In the genomic region with DNA sequence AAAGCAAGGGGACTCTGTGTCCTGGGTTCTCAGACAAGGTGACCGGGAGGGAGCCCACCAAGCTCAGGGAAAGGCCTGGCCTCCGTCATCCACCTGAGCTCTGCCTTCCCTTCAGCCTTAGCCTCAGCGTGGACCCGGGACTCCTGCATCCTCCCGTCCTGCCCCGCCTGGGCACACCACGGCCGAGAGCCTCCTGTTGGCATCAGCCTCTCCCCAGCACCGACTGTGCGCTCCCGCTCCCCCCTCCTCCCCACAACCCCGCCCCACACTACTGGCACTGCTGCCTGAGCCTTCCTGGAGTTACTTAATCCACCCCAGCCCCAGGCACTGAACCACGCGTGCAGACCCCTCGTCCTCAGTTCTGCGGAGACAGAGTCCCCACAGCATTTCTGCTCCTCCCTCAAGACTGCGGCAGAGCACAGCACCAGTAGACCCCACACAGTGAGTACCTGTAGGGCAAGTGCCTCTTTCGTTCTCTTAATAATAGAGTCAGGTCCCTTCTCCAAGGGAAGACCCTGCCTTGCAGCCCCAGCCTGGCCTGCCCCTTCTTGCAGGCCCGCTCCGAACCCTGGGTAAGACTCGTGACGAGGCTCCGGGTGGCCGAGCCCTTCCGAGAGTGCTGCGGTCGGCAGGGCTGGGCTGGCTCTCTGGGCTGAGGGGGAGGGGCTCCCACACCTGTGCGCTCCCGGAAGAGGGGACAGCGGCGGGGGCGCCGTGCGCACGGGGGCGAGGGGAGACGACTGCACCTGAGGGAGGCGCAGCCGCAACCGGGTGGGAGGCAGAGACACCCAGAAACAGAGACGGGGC, we compare ENCODE assay signal across 8 cellular contexts. TPM values are rescaled to one million over a fixed set of nuclear protein-coding genes. Genes with fewer than 3 reads are reported as not detected.
DNase-seq lines count a peak whose midpoint lies in the region; ATAC-seq, FAIRE-seq and TF ChIP-seq lines count a peak whose summit lies in the region.

A gene with protein sequence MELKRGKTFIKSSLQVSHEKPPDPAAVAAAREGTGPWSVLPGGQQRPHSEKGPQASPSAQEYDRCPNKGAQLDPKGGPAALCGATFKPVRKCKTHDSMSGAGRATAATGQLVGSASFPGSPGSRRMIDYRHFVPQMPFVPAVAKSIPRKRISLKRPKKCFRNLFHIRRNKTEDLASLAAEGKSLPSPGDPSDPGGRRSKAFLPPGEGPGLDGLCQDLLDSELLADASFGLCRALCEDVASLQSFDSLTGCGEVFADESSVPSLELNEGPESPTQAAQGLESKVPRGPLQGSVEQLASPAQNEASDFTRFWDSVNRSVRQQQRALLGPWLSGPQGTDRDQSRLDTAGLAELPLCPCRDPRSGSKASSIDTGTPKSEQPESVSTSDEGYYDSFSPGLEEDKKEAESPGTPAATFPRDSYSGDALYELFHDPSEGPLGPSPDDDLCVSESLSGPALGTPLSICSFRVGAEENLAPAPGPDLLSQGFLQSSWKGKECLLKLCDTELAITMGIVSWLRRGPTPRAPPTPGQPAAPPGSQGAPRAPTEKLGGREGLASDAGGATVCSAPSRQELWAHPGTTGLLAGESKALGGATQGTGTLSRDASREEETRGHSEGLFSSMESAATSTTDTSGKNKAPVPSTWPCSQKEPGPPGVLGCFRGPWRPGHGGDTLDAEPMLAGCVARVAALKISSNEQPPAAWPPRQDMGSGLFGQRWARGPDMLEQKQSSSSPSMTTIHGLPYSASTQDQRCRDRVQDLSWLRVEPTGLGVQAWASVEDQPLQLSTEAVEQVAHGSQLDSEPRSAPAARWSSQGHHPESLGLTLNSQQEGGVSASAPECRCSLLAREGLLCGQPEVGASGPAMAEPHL (plus strand): TSS at position 307 of the 807 bp plus-strand sequence. CDS start 6,533 bp downstream, outside the sequence.

- DNase-seq in GM23338 (ENCODE audit: low spot score) (peak; percentile 86), NCI-H2196 (lab: John Stamatoyannopoulos, UW; ENCODE audit: unreplicated experiment) (peak; percentile 44), esophagus muscularis mucosa (ENCODE audit: extremely low spot score) (peak; percentile 79), putamen (ENCODE audit: low spot score) (peak; percentile 7), small intestine (no peak)
- DNase-seq in activated CD4-positive, alpha-beta T cell treated with anti-CD3 and anti-CD28 coated beads, Interleukin-2, amount 50 U/mL, for 4 hours: no peak

- H4K20me1 ChIP-seq in GM23338 (replicated peaks; ENCODE audit: insufficient read depth): no peaks in the 10 kb centered on the region; the same call in none of the 2 replicates

- no peaks in the 10 kb centered on the region for H3K9me3 ChIP-seq in esophagus muscularis mucosa
- no peaks in the 10 kb centered on the region for H3K9me3 ChIP-seq in gastroesophageal sphincter
- no peaks in the 10 kb centered on the region for H3K9me3 ChIP-seq in small intestine (ENCODE audit: control insufficient read depth, low read depth)

- H3K27ac ChIP-seq in GM23338 (ENCODE audit: low read depth): no peak within 1 kb of the TSS
- H3K27ac ChIP-seq in esophagus muscularis mucosa (replicated peaks in 1 of 4): no peak within 1 kb of the TSS
- no peak within 1 kb of the TSS for H3K27ac ChIP-seq in gastroesophageal sphincter
- H3K27ac ChIP-seq in small intestine (ENCODE audit: low read depth in 1 of 2, low read length in 1 of 2): no peak within 1 kb of the TSS

- peaks cover 34% of the 10 kb centered on the region for H3K27me3 Mint-ChIP-seq in GM23338 (ENCODE audit: insufficient read depth, low read depth, poor library complexity)

- no peaks in the 10 kb centered on the region for H3K9me2 ChIP-seq in GM23338 (ENCODE audit: insufficient read depth)

- peak within 1 kb of the TSS; percentile 88 for H3K4me3 Mint-ChIP-seq in GM23338

- H3K79me2 ChIP-seq in GM23338 (replicated peaks; ENCODE audit: insufficient read depth): no peaks in the 10 kb centered on the region

- WGBS in esophagus muscularis mucosa: 1% methylated on average over 27 of the region's 41 CpGs
- WGBS in gastroesophageal sphincter (ENCODE audit: low coverage in 1 of 2), 2 donors: 4 to 7% methylated on average over 4 to 5 of the region's 41 CpGs
- 4 to 6% (median 5%) methylated on average over 39 to 41 of the region's 41 CpGs for WGBS in small intestine, 3 donors

- no peaks in the 10 kb centered on the region for H3F3A ChIP-seq in GM23338 (replicated peaks; ENCODE audit: low read depth)

- H3K4me1 Mint-ChIP-seq in GM23338: peaks cover 16% of the 10 kb centered on the region

- H3K36me3 ChIP-seq in GM23338 (ENCODE audit: insufficient read depth) (no peaks in the 10 kb centered on the region), esophagus muscularis mucosa (no peaks in the 10 kb centered on the region), gastroesophageal sphincter (no peaks in the 10 kb centered on the region), small intestine (ENCODE audit: control insufficient read depth in 2 of 2, insufficient read depth in 2 of 2, low read length in 2 of 2) (no peaks in the 10 kb centered on the region)

- peak within 1 kb of the TSS; percentile 99 for H3K4me2 ChIP-seq in GM23338

- no peaks in the 10 kb centered on the region; the same call in 2 of the 3 replicates for H3K36me3 Mint-ChIP-seq in GM23338 (ENCODE audit: low read depth)

- H3K4me1 ChIP-seq in GM23338 (ENCODE audit: insufficient read depth): peaks cover 10% of the 10 kb centered on the region
- peaks cover 0 to 15% (median 7%) of the 10 kb centered on the region in 4 donors for H3K4me1 ChIP-seq in esophagus muscularis mucosa
- H3K4me1 ChIP-seq in gastroesophageal sphincter: peaks cover 0 to 13% (median 3%) of the 10 kb centered on the region in 3 donors
- no peaks in the 10 kb centered on the region for H3K4me1 ChIP-seq in small intestine (ENCODE audit: control insufficient read depth in 2 of 2, insufficient read depth in 1 of 2, low read depth in 1 of 2, low read length in 1 of 2)

- H3K27me3 ChIP-seq in GM23338 (ENCODE audit: insufficient read depth) (peaks cover 42% of the 10 kb centered on the region), esophagus muscularis mucosa (peaks cover 0 to 88% (median 24%) of the 10 kb centered on the region in 4 donors), gastroesophageal sphincter (peaks cover 87% of the 10 kb centered on the region), small intestine (ENCODE audit: control insufficient read depth in 2 of 2, insufficient read depth in 2 of 2, low read length in 2 of 2) (peaks cover 6 to 21% of the 10 kb centered on the region in 2 donors)

- H3K4me3 ChIP-seq in GM23338: peak within 1 kb of the TSS; percentile 86
- H3K4me3 ChIP-seq in esophagus muscularis mucosa: peak within 1 kb of the TSS; percentile 19 to 49 (median 31)
- peak within 1 kb of the TSS in 1 of 2 donors; percentile 33 for H3K4me3 ChIP-seq in gastroesophageal sphincter
- peak within 1 kb of the TSS in 1 of 2 donors; percentile 35 for H3K4me3 ChIP-seq in small intestine (ENCODE audit: low read depth in 1 of 2, low read length in 2 of 2)

- intact Hi-C loops in esophagus muscularis mucosa (cut with DNase I): no loop called here

- FAIRE-seq in small intestine (lab: Jason Lieb, UNC): no peak

- TF ChIP-seq EP300 in esophagus muscularis mucosa (IDR thresholded peaks at IDR 0.05): no peak
- no peak for TF ChIP-seq EP300 in gastroesophageal sphincter (IDR thresholded peaks at IDR 0.05)

- TF ChIP-seq CTCF in GM23338 (conservative IDR thresholded peaks at IDR 0.05; ENCODE audit: low read depth in 2 of 2) (no peak), esophagus muscularis mucosa (IDR thresholded peaks at IDR 0.05) (no peak), gastroesophageal sphincter (IDR thresholded peaks at IDR 0.05) (no peak)

- no peaks in the 10 kb centered on the region; the same call in 2 of the 3 replicates for H3K9me3 Mint-ChIP-seq in GM23338

- H2AFZ ChIP-seq in GM23338: peak within 1 kb of the TSS; percentile 100

- H3K27ac Mint-ChIP-seq in GM23338: no peak within 1 kb of the TSS

- no peak for TF ChIP-seq POLR2A in esophagus muscularis mucosa (IDR thresholded peaks at IDR 0.05; ENCODE audit: low read depth)
- no peak for TF ChIP-seq POLR2A in gastroesophageal sphincter (IDR thresholded peaks at IDR 0.05)

- peak; percentile 80 for ATAC-seq in GM23338
- ATAC-seq in gastroesophageal sphincter: no peak
- no peak for ATAC-seq in HG02852 (IDR thresholded peaks at IDR 0.05; ENCODE audit: unreplicated experiment)

TF ChIP-seq in GM23338, 12 proteins besides CTCF, POLR2A, EP300 and RAD21 (continues in another document):
- TF ChIP-seq POLR2AphosphoS5 (IDR thresholded peaks at IDR 0.05; ENCODE audit: low read depth): 0 out of 2 replicates have a peak, but pooled peaks have one; percentile 17

RNA-seq across cellular contexts. Expression of the gene that starts here (rescaled TPM):
- 0.49 and 0.62 TPM in 2 replicates for total RNA-seq in GM23338 (2014; rRNA removed; shearing (Covaris generic))
- polyA plus RNA-seq in GM23338 (2016; fragmentation: Nextera tagmentation; extraction: Ambion mirVana) (0.05 TPM in 1 of 2 replicates, not detected in the other), small intestine (under 1 TPM in 1 of 3 donors, not detected in 2; 0.45 TPM)
- total RNA-seq in esophagus muscularis mucosa (under 1 TPM in 1 of 4 donors, not detected in 3; 0.06 TPM), gastroesophageal sphincter (under 1 TPM in 1 of 4 donors, not detected in 3; 0.27 TPM)

Comparison
In these comparisons a context has a peak if more than half of its experiments do, and no peak if none do; other contexts are left out.
1. Peak in DNase-seq, ATAC-seq, H3K4me3 ChIP-seq and H3K4me2 ChIP-seq in GM23338; RNA of the gene not detected or under 1 TPM.
2. Peak in DNase-seq and H3K4me3 ChIP-seq in esophagus muscularis mucosa; RNA of the gene not detected or under 1 TPM.
3. DNase-seq: peak in NCI-H2196 (single experiment) and putamen (single experiment); none in activated CD4-positive, alpha-beta T cell treated with anti-CD3 and anti-CD28 coated beads, Interleukin-2, amount 50 U/mL, for 4 hours (0 of 2) and small intestine (single experiment).